ENCODE assay signal across 11 cellular contexts in genomic region chr4:92234393-92235176, GRCh38.
A peak's percentile ranks its signal among the peaks of the same experiment; 100 is the strongest.
DNase-seq lines count a peak whose midpoint lies in the region; TF ChIP-seq lines count a peak whose summit lies in the region.
"Had no signal": no experiment of that assay in that cellular context is flagged by ENCODE, and none has a peak within 500 bp of the region (broad histone marks: within the 10 kb centered on the region; RNA-seq: fewer than 3 reads in every experiment).

No MANE protein-coding gene starts in this region.

- peaks cover 4% of the 10 kb centered on the region; the same call in 1 of the 2 replicates for H3K9me2 ChIP-seq in Karpas-422 (replicated peaks; ENCODE audit: insufficient read depth, low read length)

- H3K9me3 ChIP-seq in Karpas-422 (ENCODE audit: low read length), result peaks cover 19% of the 10 kb centered on the region
- H3K9me3 ChIP-seq: sigmoid colon had no signal

- H3K36me3 ChIP-seq in ACC112 (ENCODE audit: insufficient read depth, low read length) (no peaks in the 10 kb centered on the region), Karpas-422 (ENCODE audit: insufficient read depth, low read length) (no peaks in the 10 kb centered on the region)
- H3K36me3 ChIP-seq: sigmoid colon had no signal

- TF ChIP-seq CTCF in VCaP (conservative IDR thresholded peaks at IDR 0.05), result no peak

- H3K27me3 ChIP-seq in ACC112 (ENCODE audit: insufficient read depth, low read length), result no peaks in the 10 kb centered on the region
- H3K27me3 ChIP-seq in Karpas-422 (ENCODE audit: low read length), result no peaks in the 10 kb centered on the region
- H3K27me3 ChIP-seq: sigmoid colon had no signal

- H3K79me2 ChIP-seq in ACC112 (ENCODE audit: control insufficient read depth, insufficient read depth, low read length, unreplicated experiment) (no peaks in the 10 kb centered on the region), Karpas-422 (ENCODE audit: low read length) (no peaks in the 10 kb centered on the region)

- no peak overlapping the region for H3K9ac ChIP-seq in Karpas-422 (ENCODE audit: low read length)

- peak overlapping the region; percentile 95 for H3K27ac ChIP-seq in ACC112 (ENCODE audit: low read depth, low read length)
- H3K27ac ChIP-seq in VCaP, result peak overlapping the region; percentile 57
- no peak overlapping the region for H3K27ac ChIP-seq in Karpas-422 (ENCODE audit: low read length)
- H3K27ac ChIP-seq: sigmoid colon had no signal

- H3K4me2 ChIP-seq in Karpas-422 (ENCODE audit: low read depth, low read length, poor library complexity, severe bottlenecking), result no peak overlapping the region

- H2AFZ ChIP-seq in ACC112 (ENCODE audit: low read length, unreplicated experiment) (peak overlapping the region; percentile 56), Karpas-422 (ENCODE audit: low read length) (no peak overlapping the region)

- DNase-seq in HT1080 (ENCODE audit: low read depth) (peak; percentile 96), hepatic stellate cell (ENCODE audit: low spot score) (peak; percentile 18), occipital lobe (lab: John Stamatoyannopoulos, UW) (no peak), MV-4-11 (lab: John Stamatoyannopoulos, UW) (no peak), Karpas-422 (no peak)
- no peak for DNase-seq in activated T-cell treated with anti-CD3 and anti-CD28 coated beads, Interleukin-2, amount 50 U/mL, for 1 hour
- DNase-seq: dermis blood vessel endothelial cell; sigmoid colon; stimulated activated naive B cell treated with anti-CD40 and anti-IgM and Interleukin-4, amounts not matched to agents 10 μg/mL and 1 μg/mL and 100 μg/mL, for 72 hours had no signal

- H3K4me1 ChIP-seq in ACC112 (ENCODE audit: control insufficient read depth, insufficient read depth, low read length, unreplicated experiment) (peaks cover 59% of the 10 kb centered on the region), Karpas-422 (ENCODE audit: low read length) (no peaks in the 10 kb centered on the region)
- H3K4me1 ChIP-seq: sigmoid colon had no signal

- H3K4me3 ChIP-seq in ACC112 (ENCODE audit: low read depth, low read length) (peak overlapping the region; percentile 65), Karpas-422 (ENCODE audit: low read length) (no peak overlapping the region)
- H3K4me3 ChIP-seq: sigmoid colon had no signal

- H4K20me1 ChIP-seq in Karpas-422 (ENCODE audit: insufficient read depth, low read depth, low read length), result no peaks in the 10 kb centered on the region

Comparison
In these comparisons a context has a peak if more than half of its experiments do, and no peak if none do; other contexts are left out.
1. DNase-seq: peak in HT1080 (single experiment) and hepatic stellate cell (single experiment); none in occipital lobe (single experiment), MV-4-11 (single experiment), activated T-cell treated with anti-CD3 and anti-CD28 coated beads, Interleukin-2, amount 50 U/mL, for 1 hour (single experiment) and Karpas-422 (single experiment).